Comparison of ENCODE assay signal across 1 cellular context in genomic region chr10:17617031-17617911, GRCh38.
TF ChIP-seq lines count a peak whose summit lies in the region.

TSS of gene HACD1 (minus strand) at chr10:17617374. CDS start at chr10:17617339, 35 bp downstream.

TF ChIP-seq in HepG2, 621 proteins besides CTCF, POLR2A, EP300 and RAD21 (continued from another document and continues in another):
- 0 out of 2 replicates have a peak, but pooled peaks have one; percentile 51 for TF ChIP-seq SMAD1 (CRISPR knock-in tag; IDR thresholded peaks at IDR 0.05; ENCODE audit: borderline replicate concordance, low read depth)
- TF ChIP-seq HCFC1 (IDR thresholded peaks at IDR 0.05; ENCODE audit: low read depth, low read length): no peak
- TF ChIP-seq ZFP36 (IDR thresholded peaks at IDR 0.05; ENCODE audit: borderline replicate concordance, low read depth, low read length, partially characterized antibody): no peak
- TF ChIP-seq NFE2 (CRISPR knock-in tag; IDR thresholded peaks at IDR 0.05): no peak
- TF ChIP-seq TBP (CRISPR knock-in tag; IDR thresholded peaks at IDR 0.05): no peak
- TF ChIP-seq ZBTB25 (CRISPR knock-in tag; IDR thresholded peaks at IDR 0.05): no peak
- no peak for TF ChIP-seq ZSCAN30 (CRISPR knock-in tag; IDR thresholded peaks at IDR 0.05)
- no peak for TF ChIP-seq RNF2 (conservative IDR thresholded peaks at IDR 0.05; ENCODE audit: low read depth)
- TF ChIP-seq HNF1B (CRISPR knock-in tag; IDR thresholded peaks at IDR 0.05): peak; percentile 85
- no peak for TF ChIP-seq KLF6 (CRISPR knock-in tag; IDR thresholded peaks at IDR 0.05)
- no peak for TF ChIP-seq SNRNP70 (IDR thresholded peaks at IDR 0.05; ENCODE audit: low read depth, low read length)
- no peak for TF ChIP-seq PREB (CRISPR knock-in tag; IDR thresholded peaks at IDR 0.05)
- 0 out of 2 replicates have a peak, but pooled peaks have one; percentile 73 for TF ChIP-seq PRMT3 (CRISPR knock-in tag; IDR thresholded peaks at IDR 0.05; ENCODE audit: borderline replicate concordance, low read depth)
- no peak; the same call in 1 of the 2 replicates for TF ChIP-seq ZNF329 (CRISPR knock-in tag; IDR thresholded peaks at IDR 0.05; ENCODE audit: low read depth)
- TF ChIP-seq ZNF710 (CRISPR knock-in tag; IDR thresholded peaks at IDR 0.05; ENCODE audit: borderline replicate concordance): peak; percentile 84; the same call in 1 of the 2 replicates
- TF ChIP-seq MXD4 (CRISPR knock-in tag; IDR thresholded peaks at IDR 0.05): 0 out of 2 replicates have a peak, but pooled peaks have one; percentile 34
- no peak for TF ChIP-seq PHF5A (CRISPR knock-in tag; IDR thresholded peaks at IDR 0.05; ENCODE audit: low read depth, unreplicated experiment)
- TF ChIP-seq KAT2B (IDR thresholded peaks at IDR 0.05; ENCODE audit: borderline replicate concordance, low read depth, low read length): no peak
- no peak for TF ChIP-seq TOE1 (CRISPR knock-in tag; IDR thresholded peaks at IDR 0.05)
- peak in 1 of 2 experiments; percentile 10; a peak in 1 of 4 replicates for TF ChIP-seq KLF16 (CRISPR knock-in tag; IDR thresholded peaks at IDR 0.05)
- no peak for TF ChIP-seq PAWR (CRISPR knock-in tag; IDR thresholded peaks at IDR 0.05; ENCODE audit: borderline replicate concordance)
- TF ChIP-seq ZNF460 (CRISPR knock-in tag; IDR thresholded peaks at IDR 0.05; ENCODE audit: borderline replicate concordance): no peak
- TF ChIP-seq TIGD3 (CRISPR knock-in tag; IDR thresholded peaks at IDR 0.05; ENCODE audit: borderline replicate concordance): no peak
- no peak for TF ChIP-seq HNF1A (IDR thresholded peaks at IDR 0.05; ENCODE audit: low read depth)
- TF ChIP-seq HNF1A (CRISPR knock-in tag; IDR thresholded peaks at IDR 0.05; ENCODE audit: borderline replicate concordance): no peak; the same call in 1 of the 2 replicates
- TF ChIP-seq FOXO4 (CRISPR knock-in tag; conservative IDR thresholded peaks at IDR 0.05): no peak
- no peak for TF ChIP-seq ZNF432 (CRISPR knock-in tag; IDR thresholded peaks at IDR 0.05; ENCODE audit: borderline replicate concordance)
- no peak for TF ChIP-seq ZNF326 (CRISPR knock-in tag; IDR thresholded peaks at IDR 0.05; ENCODE audit: borderline replicate concordance)
- TF ChIP-seq HBP1 (CRISPR knock-in tag; IDR thresholded peaks at IDR 0.05; ENCODE audit: low read depth): 0 out of 2 replicates have a peak, but pooled peaks have one; percentile 46
- peak; percentile 34; the same call in 1 of the 2 replicates for TF ChIP-seq RARA (CRISPR knock-in tag; IDR thresholded peaks at IDR 0.05)
- no peak for TF ChIP-seq CREB3 (CRISPR knock-in tag; IDR thresholded peaks at IDR 0.05)
- no peak for TF ChIP-seq POLR2AphosphoS2 (IDR thresholded peaks at IDR 0.05; ENCODE audit: low read depth, low read length)
- no peak for TF ChIP-seq DRAP1 (CRISPR knock-in tag; IDR thresholded peaks at IDR 0.05)
- peak; percentile 40; the same call in 1 of the 2 replicates for TF ChIP-seq PITX1 (CRISPR knock-in tag; IDR thresholded peaks at IDR 0.05)
- TF ChIP-seq JUN (CRISPR knock-in tag; IDR thresholded peaks at IDR 0.05): no peak
- no peak for TF ChIP-seq ZNF660 (CRISPR knock-in tag; IDR thresholded peaks at IDR 0.05; ENCODE audit: borderline replicate concordance, low read depth)
- TF ChIP-seq ATF5 (CRISPR knock-in tag; IDR thresholded peaks at IDR 0.05; ENCODE audit: low read depth): no peak
- no peak for TF ChIP-seq ZNF20 (CRISPR knock-in tag; IDR thresholded peaks at IDR 0.05)
- no peak for TF ChIP-seq TARDBP (CRISPR knock-in tag; IDR thresholded peaks at IDR 0.05)
- TF ChIP-seq XBP1 (CRISPR knock-in tag; IDR thresholded peaks at IDR 0.05): no peak
- no peak for TF ChIP-seq ZNF17 (CRISPR knock-in tag; IDR thresholded peaks at IDR 0.05)
- no peak for TF ChIP-seq ZNF558 (CRISPR knock-in tag; IDR thresholded peaks at IDR 0.05; ENCODE audit: borderline replicate concordance)
- no peak for TF ChIP-seq ZNF354B (CRISPR knock-in tag; IDR thresholded peaks at IDR 0.05)
- no peak for TF ChIP-seq ZNF3 (CRISPR knock-in tag; IDR thresholded peaks at IDR 0.05)
- TF ChIP-seq ZC3H4 (CRISPR knock-in tag; IDR thresholded peaks at IDR 0.05; ENCODE audit: borderline replicate concordance): no peak
- no peak for TF ChIP-seq MEIS1 (CRISPR knock-in tag; IDR thresholded peaks at IDR 0.05; ENCODE audit: borderline replicate concordance)
